ENCODE assay signal across 14 cellular contexts in genomic region chr17:42522798-42523278, GRCh38. TPM values are rescaled to one million over a fixed set of nuclear protein-coding genes. Genes with fewer than 3 reads are reported as not detected.
DNase-seq lines count a peak whose midpoint lies in the region; ATAC-seq and TF ChIP-seq lines count a peak whose summit lies in the region.
"Had no signal": no experiment of that assay in that cellular context is flagged by ENCODE, and none has a peak within 500 bp of the region (broad histone marks: within the 10 kb centered on the region; RNA-seq: fewer than 3 reads in every experiment).

No MANE protein-coding gene starts in this region.

- peak overlapping the region; percentile 99; the same call in 1 of the 2 replicates for H3K27ac ChIP-seq in ACC112 (ENCODE audit: low read depth, low read length)
- H3K27ac ChIP-seq in layer of hippocampus (ENCODE audit: low read depth, low read length), result peak overlapping the region; percentile 96
- H3K27ac ChIP-seq in sigmoid colon, result peak overlapping the region; percentile 95 to 98 (median 98)
- H3K27ac ChIP-seq: HL-60 had no signal

- H3K9me3 ChIP-seq in sigmoid colon, result no peaks in the 10 kb centered on the region

- TF ChIP-seq CTCF in brain (conservative IDR thresholded peaks at IDR 0.05) (no peak), sigmoid colon (IDR thresholded peaks at IDR 0.05) (no peak)

- TF ChIP-seq POLR2A in sigmoid colon (IDR thresholded peaks at IDR 0.05), result no peak

- DNase-seq in sigmoid colon (no peak), DMS114 treated with DMSO at 0.1 percent for 48 hours (lab: John Stamatoyannopoulos, UW; ENCODE audit: unreplicated experiment) (no peak), NCI-H1417 treated with DMSO at 0.1 percent for 48 hours (lab: John Stamatoyannopoulos, UW) (no peak)
- no peak for DNase-seq in effector CD8-positive, alpha-beta T cell (lab: John Stamatoyannopoulos, UW)
- DNase-seq: activated CD4-positive, alpha-beta T cell treated with anti-CD3 and anti-CD28 coated beads for 1 hour; activated T-cell treated with anti-CD3 and anti-CD28 coated beads, Interleukin-2, amount 50 U/mL, for 24 hours; hypothalamus; midbrain; NK-92 treated with Interleukin-12 subunit alpha and Interleukin-12 subunit beta, amount 100 ng/mL, for 24 hours had no signal

- H3K4me1 ChIP-seq in ACC112 (ENCODE audit: control insufficient read depth, insufficient read depth, low read length, unreplicated experiment) (peaks cover 63% of the 10 kb centered on the region), sigmoid colon (peaks cover 0 to 72% (median 67%) of the 10 kb centered on the region in 4 donors)

- 91 to 95% methylated on average over 8 of the region's 8 CpGs for WGBS in sigmoid colon, 2 donors

- H3K4me1 Mint-ChIP-seq in brain, result peaks cover 54% of the 10 kb centered on the region

- peaks cover 44% of the 10 kb centered on the region for H3K36me3 Mint-ChIP-seq in brain

- peak overlapping the region in 4 of 5 experiments; percentile 65 to 99 (median 88) for H3K27ac Mint-ChIP-seq in brain
- H3K27ac Mint-ChIP-seq: activated T-cell treated with anti-CD3 and anti-CD28 coated beads, Interleukin-2, amount 50 U/mL, for 24 hours had no signal

- H3K36me3 ChIP-seq in ACC112 (ENCODE audit: insufficient read depth, low read length), result no peaks in the 10 kb centered on the region
- H3K36me3 ChIP-seq in sigmoid colon, result no peaks in the 10 kb centered on the region

- H3K4me3 Mint-ChIP-seq in brain, result no peak overlapping the region
- H3K4me3 Mint-ChIP-seq: activated T-cell treated with anti-CD3 and anti-CD28 coated beads, Interleukin-2, amount 50 U/mL, for 24 hours had no signal

- TF ChIP-seq EP300 in sigmoid colon (IDR thresholded peaks at IDR 0.05), result no peak

- ATAC-seq in HG03280 (IDR thresholded peaks at IDR 0.05; ENCODE audit: unreplicated experiment), result no peak

- H3K79me2 ChIP-seq in ACC112 (ENCODE audit: control insufficient read depth, insufficient read depth, low read length, unreplicated experiment), result no peaks in the 10 kb centered on the region

- no peak overlapping the region for H2AFZ ChIP-seq in ACC112 (ENCODE audit: low read length, unreplicated experiment)

- H3K4me3 ChIP-seq in ACC112 (ENCODE audit: low read depth, low read length) (no peak overlapping the region), sigmoid colon (no peak overlapping the region)

- intact Hi-C loops in sigmoid colon (cut with DNase I), result no loop called here

- H3K27me3 Mint-ChIP-seq in brain, result no peaks in the 10 kb centered on the region
- H3K27me3 Mint-ChIP-seq: activated T-cell treated with anti-CD3 and anti-CD28 coated beads, Interleukin-2, amount 50 U/mL, for 24 hours had no signal

- no peaks in the 10 kb centered on the region for H3K9me3 Mint-ChIP-seq in brain
- H3K9me3 Mint-ChIP-seq: activated T-cell treated with anti-CD3 and anti-CD28 coated beads, Interleukin-2, amount 50 U/mL, for 24 hours had no signal

- no peaks in the 10 kb centered on the region for H3K27me3 ChIP-seq in ACC112 (ENCODE audit: insufficient read depth, low read length)
- no peaks in the 10 kb centered on the region for H3K27me3 ChIP-seq in layer of hippocampus (ENCODE audit: control insufficient read depth, insufficient read depth, low read length)
- no peaks in the 10 kb centered on the region for H3K27me3 ChIP-seq in sigmoid colon

RNA-seq across cellular contexts. Expression of gene NAGLU, which starts 13.2 kb away (rescaled TPM):
- polyA plus RNA-seq in brain (ENCODE audit: insufficient read depth, low read depth, low replicate concordance), result 16.6 TPM
- total RNA-seq in sigmoid colon, result 10 to 100 TPM; 35.2 to 52.6 (median 45.0) TPM
- polyA plus RNA-seq in sigmoid colon, result 10 to 100 TPM in 2 of 3 donors, 1 to 10 TPM in 1; 9.7 to 33.2 (median 12.6) TPM

RNA-seq across cellular contexts. Expression of gene HSD17B1, which starts 29.9 kb away (rescaled TPM):
- 0.97 TPM for polyA plus RNA-seq in brain (ENCODE audit: insufficient read depth, low read depth, low replicate concordance)
- 1 to 10 TPM in 2 of 4 donors, under 1 TPM in 2; 0.16 to 5.3 (median 0.86) TPM for total RNA-seq in sigmoid colon
- polyA plus RNA-seq in sigmoid colon, result 1 to 10 TPM; 1.2 to 1.7 (median 1.4) TPM

RNA-seq across cellular contexts. Expression of gene COASY, which starts 39.1 kb away (rescaled TPM):
- polyA plus RNA-seq in brain (ENCODE audit: insufficient read depth, low read depth, low replicate concordance), result 116 TPM
- total RNA-seq in sigmoid colon, result 10 to 100 TPM; 14.3 to 17.5 (median 16.3) TPM
- 10 to 100 TPM; 48.0 to 98.9 (median 80.7) TPM for polyA plus RNA-seq in sigmoid colon

RNA-seq across cellular contexts. Expression of gene MLX, which starts 44.1 kb away (rescaled TPM):
- polyA plus RNA-seq in brain (ENCODE audit: insufficient read depth, low read depth, low replicate concordance), result 49.5 TPM
- 10 to 100 TPM; 24.7 to 50.5 (median 30.8) TPM for total RNA-seq in sigmoid colon
- polyA plus RNA-seq in sigmoid colon, result 100 to 1,000 TPM in 1 of 3 donors, 10 to 100 TPM in 2; 77.1 to 129 (median 97.9) TPM

RNA-seq across cellular contexts. Expression of gene PSMC3IP, which starts 54.7 kb away (rescaled TPM):
- 23.6 TPM for polyA plus RNA-seq in brain (ENCODE audit: insufficient read depth, low read depth, low replicate concordance)
- total RNA-seq in sigmoid colon, result 10 to 100 TPM in 1 of 4 donors, 1 to 10 TPM in 3; 4.6 to 10.3 (median 5.7) TPM
- 1 to 10 TPM; 2.3 to 5.8 (median 2.4) TPM for polyA plus RNA-seq in sigmoid colon
